In the genomic region with DNA sequence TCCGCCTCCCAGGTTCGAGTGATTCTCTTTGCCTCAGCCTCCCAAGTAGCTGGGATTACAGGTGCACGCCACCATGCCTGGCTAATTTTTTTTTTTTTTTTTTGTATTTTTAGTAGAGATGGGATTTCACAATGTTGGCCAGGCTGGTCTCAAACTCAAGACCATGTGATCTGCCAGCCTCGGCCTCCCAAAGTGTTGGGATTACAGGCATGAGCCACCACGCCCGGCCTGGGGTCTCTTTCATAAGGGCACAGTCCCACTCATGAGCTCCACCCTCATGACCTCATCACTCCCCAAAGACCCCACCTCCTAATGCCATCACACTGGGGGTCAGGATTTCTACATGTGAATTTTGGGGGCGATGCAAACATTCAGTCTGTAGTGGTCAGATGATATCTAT, we compare ENCODE assay signal across 8 cellular contexts.
DNase-seq lines count a peak whose midpoint lies in the region; ATAC-seq and TF ChIP-seq lines count a peak whose summit lies in the region.
"Not testable (repeated sequence)": the region's sequence is repeated elsewhere in the genome, so short reads cannot be mapped to it uniquely, and the experiment has no call there.

No MANE protein-coding gene starts in this region.

- H2BK15ac ChIP-seq in IMR-90 (ENCODE audit: low read depth, low read length), result not testable (repeated sequence)

- no CpG with 5 or more reads among the region's 7 CpGs for WGBS in IMR-90 (ENCODE audit: extremely low coverage in 2 of 2, insufficient read length in 1 of 2), 2 experiments

- not testable (repeated sequence) for H3K27me3 ChIP-seq in IMR-90 (ENCODE audit: control insufficient read depth, insufficient read depth, low read length)

- peaks cover 10 to 29% of the 10 kb centered on the region in 2 experiments for H3K79me1 ChIP-seq in IMR-90 (ENCODE audit: low read depth in 1 of 2, low read length in 2 of 2)

- H2AK9ac ChIP-seq in IMR-90 (replicated peaks; ENCODE audit: low read depth, low read length, poor library complexity), result not testable (repeated sequence)

- peak overlapping the region; percentile 33; the same call in 1 of the 2 replicates for H4K91ac ChIP-seq in IMR-90 (ENCODE audit: insufficient read depth, low read depth, low read length)

- DNase-seq in IMR-90; activated CD4-positive, alpha-beta T cell treated with anti-CD3 and anti-CD28 coated beads for 36 hours; stimulated activated naive CD8-positive, alpha-beta T cell treated with anti-CD3 and anti-CD28 coated beads, Interleukin-15, amount 100 ng/mL, for 72 hours: not testable (repeated sequence)
- DNase-seq in mesenteric fat pad (ENCODE audit: low spot score) (peak; percentile 71), sciatic nerve (ENCODE audit: low spot score) (peak; percentile 5)

- peaks cover 60% of the 10 kb centered on the region for H3K4me1 Mint-ChIP-seq in activated CD4-positive, alpha-beta T cell treated with anti-CD3 and anti-CD28 coated beads for 36 hours
- H3K4me1 Mint-ChIP-seq in activated T-helper 17 cell treated with anti-CD3 and anti-CD28 coated beads, Interleukin-2, amount 50 U/mL, for 72 hours, result peaks cover 19% of the 10 kb centered on the region
- peaks cover 84% of the 10 kb centered on the region for H3K4me1 Mint-ChIP-seq in stimulated activated naive CD8-positive, alpha-beta T cell treated with anti-CD3 and anti-CD28 coated beads, Interleukin-15, amount 100 ng/mL, for 72 hours

- H3K4me3 Mint-ChIP-seq in activated CD4-positive, alpha-beta T cell treated with anti-CD3 and anti-CD28 coated beads for 36 hours, result not testable (repeated sequence)
- peak overlapping the region; percentile 22 for H3K4me3 Mint-ChIP-seq in activated T-helper 17 cell treated with anti-CD3 and anti-CD28 coated beads, Interleukin-2, amount 50 U/mL, for 72 hours
- peak overlapping the region in 1 of 2 donors; percentile 13 for H3K4me3 Mint-ChIP-seq in stimulated activated naive CD8-positive, alpha-beta T cell treated with anti-CD3 and anti-CD28 coated beads, Interleukin-15, amount 100 ng/mL, for 72 hours

- not testable (repeated sequence) for H4K5ac ChIP-seq in IMR-90 (ENCODE audit: low read depth, low read length)

- not testable (repeated sequence) for ATAC-seq in IMR-90 (ENCODE audit: low read depth); activated CD4-positive, alpha-beta T cell treated with anti-CD3 and anti-CD28 coated beads for 36 hours; activated T-helper 17 cell treated with anti-CD3 and anti-CD28 coated beads, Interleukin-2, amount 50 U/mL, for 72 hours (replicated peaks); sciatic nerve; stimulated activated naive CD8-positive, alpha-beta T cell treated with anti-CD3 and anti-CD28 coated beads, Interleukin-15, amount 100 ng/mL, for 72 hours

- POLR2A ChIA-PET in IMR-90 (lab: Charles Lee; ENCODE audit: unreplicated experiment); activated CD4-positive, alpha-beta T cell treated with anti-CD3 and anti-CD28 coated beads for 36 hours (lab: Charles Lee): not testable (repeated sequence)

- peak overlapping the region; percentile 25 for H3K27ac Mint-ChIP-seq in activated CD4-positive, alpha-beta T cell treated with anti-CD3 and anti-CD28 coated beads for 36 hours
- peak overlapping the region; percentile 61 for H3K27ac Mint-ChIP-seq in activated T-helper 17 cell treated with anti-CD3 and anti-CD28 coated beads, Interleukin-2, amount 50 U/mL, for 72 hours
- peak overlapping the region; percentile 40 to 95 for H3K27ac Mint-ChIP-seq in stimulated activated naive CD8-positive, alpha-beta T cell treated with anti-CD3 and anti-CD28 coated beads, Interleukin-15, amount 100 ng/mL, for 72 hours

- not testable (repeated sequence) for H3K9me3 Mint-ChIP-seq in activated CD4-positive, alpha-beta T cell treated with anti-CD3 and anti-CD28 coated beads for 36 hours (ENCODE audit: low read depth); activated T-helper 17 cell treated with anti-CD3 and anti-CD28 coated beads, Interleukin-2, amount 50 U/mL, for 72 hours; stimulated activated naive CD8-positive, alpha-beta T cell treated with anti-CD3 and anti-CD28 coated beads, Interleukin-15, amount 100 ng/mL, for 72 hours

- intact Hi-C loops in IMR-90 (cut with micrococcal nuclease); sciatic nerve (cut with DNase I): not testable (repeated sequence)
- intact Hi-C loops in activated CD4-positive, alpha-beta T cell treated with anti-CD3 and anti-CD28 coated beads for 36 hours (cut with DNase I, micrococcal nuclease), result loop anchor here (2.0 to 10.0 kb wide), 4 partner anchors 16 to 780 kb away; a partner anchor contains a TSS

- not testable (repeated sequence) for H3K14ac ChIP-seq in IMR-90 (replicated peaks; ENCODE audit: low read depth, low read length)

- not testable (repeated sequence) for TF ChIP-seq POLR2A in IMR-90 (IDR thresholded peaks at IDR 0.05; ENCODE audit: low read depth, low read length)

- H3K27me3 Mint-ChIP-seq in activated CD4-positive, alpha-beta T cell treated with anti-CD3 and anti-CD28 coated beads for 36 hours; activated T-helper 17 cell treated with anti-CD3 and anti-CD28 coated beads, Interleukin-2, amount 50 U/mL, for 72 hours; stimulated activated naive CD8-positive, alpha-beta T cell treated with anti-CD3 and anti-CD28 coated beads, Interleukin-15, amount 100 ng/mL, for 72 hours: not testable (repeated sequence)

- H3K36me3 Mint-ChIP-seq in activated CD4-positive, alpha-beta T cell treated with anti-CD3 and anti-CD28 coated beads for 36 hours (ENCODE audit: low read depth); activated T-helper 17 cell treated with anti-CD3 and anti-CD28 coated beads, Interleukin-2, amount 50 U/mL, for 72 hours (ENCODE audit: low read depth): not testable (repeated sequence)

- H3K9ac ChIP-seq in IMR-90 (ENCODE audit: low read depth, low read length), result not testable (repeated sequence)

- H3K4me3 ChIP-seq in IMR-90 (ENCODE audit: insufficient read depth, low read depth, low read length), result not testable (repeated sequence)

- not testable (repeated sequence) for H3K9me3 ChIP-seq in IMR-90 (ENCODE audit: control insufficient read depth, insufficient read depth, low read length)

- H2AFZ ChIP-seq in IMR-90 (replicated peaks; ENCODE audit: low read length, poor library complexity), result not testable (repeated sequence)

- not testable (repeated sequence) for H3K23ac ChIP-seq in IMR-90 (ENCODE audit: low read depth, low read length)

- in situ Hi-C loops in IMR-90 (cut with MboI; ENCODE audit: low sequenced_read_pairs), result not testable (repeated sequence)

- not testable (repeated sequence) for H3K27ac ChIP-seq in IMR-90 (ENCODE audit: insufficient read depth, low read length)
- H3K27ac ChIP-seq in angular gyrus (ENCODE audit: low read depth, low read length) (peak overlapping the region; percentile 90), cingulate gyrus (ENCODE audit: low read depth, low read length) (peak overlapping the region; percentile 93)

- 0 out of 2 replicates have a peak, but pooled peaks cover 13% of the 10 kb centered on the region for H4K20me1 ChIP-seq in IMR-90 (ENCODE audit: insufficient read depth, low read length)

- not testable (repeated sequence) for TF ChIP-seq RAD21 in IMR-90 (IDR thresholded peaks at IDR 0.05; ENCODE audit: low read length)

- peaks cover 12% of the 10 kb centered on the region for H3K9me1 ChIP-seq in IMR-90 (ENCODE audit: insufficient read depth, low read length)

- TF ChIP-seq CTCF in IMR-90 (conservative IDR thresholded peaks at IDR 0.05; ENCODE audit: low read depth, low read length), result not testable (repeated sequence)

- CTCF ChIA-PET in IMR-90 (lab: Yijun Ruan, JAX), result interaction anchor here (0.7 kb wide), 1 partner anchor 18 kb away, joined by 3 read pairs; no protein-coding TSS in a partner anchor
- CTCF ChIA-PET in activated CD4-positive, alpha-beta T cell treated with anti-CD3 and anti-CD28 coated beads for 36 hours (lab: Charles Lee), result interaction anchor here (0.6 kb wide), 1 partner anchor 946 kb away, joined by 3 read pairs; a partner anchor contains a TSS

- H3K18ac ChIP-seq in IMR-90 (ENCODE audit: low read depth, low read length), result not testable (repeated sequence)

- H3K4ac ChIP-seq in IMR-90 (ENCODE audit: low read depth, low read length), result 0 out of 2 replicates have a peak overlapping the region, but pooled peaks have one; percentile 44

- not testable (repeated sequence) for H3K56ac ChIP-seq in IMR-90 (ENCODE audit: extremely low read depth, insufficient read depth, low read length)

- H3K4me1 ChIP-seq in IMR-90 (ENCODE audit: control insufficient read depth, insufficient read depth, low read length), result peaks cover 12% of the 10 kb centered on the region; the same call in 1 of the 2 replicates

- not testable (repeated sequence) for H2BK5ac ChIP-seq in IMR-90 (ENCODE audit: low read depth, low read length, poor library complexity, severe bottlenecking)

- H4K8ac ChIP-seq in IMR-90 (ENCODE audit: low read depth in 2 of 2, low read length in 2 of 2), result 0 out of 4 replicates have a peak overlapping the region, but pooled peaks of 1 of the 2 experiments have one; percentile 1

- dilution Hi-C loops in IMR-90 (cut with HindIII; ENCODE audit: low sequenced_read_pairs, unreplicated experiment), result not testable (repeated sequence)

- H3K4me2 ChIP-seq in IMR-90 (ENCODE audit: low read depth, low read length), result not testable (repeated sequence)

- H3K36me3 ChIP-seq in IMR-90 (ENCODE audit: control insufficient read depth, insufficient read depth, low read length), result not testable (repeated sequence)

- peak overlapping the region; percentile 47 for H2BK20ac ChIP-seq in IMR-90 (ENCODE audit: low read depth, low read length)

- 0 out of 2 replicates have a peak overlapping the region, but pooled peaks have one; percentile 53 for H2AK5ac ChIP-seq in IMR-90 (ENCODE audit: low read depth, low read length)

- BruUV-seq in IMR-90 (replicated peaks; lab: Mats Ljungman, UMichigan), result not testable (repeated sequence)

- H2BK120ac ChIP-seq in IMR-90 (ENCODE audit: low read depth, low read length), result 0 out of 2 replicates have a peak overlapping the region, but pooled peaks have one; percentile 1
